ENCODE assay signal across 24 cellular contexts in genomic region chr20:29302979-29303644, GRCh38.
"Had no signal": no experiment of that assay in that cellular context is flagged by ENCODE, and none has a peak within 500 bp of the region (broad histone marks: within the 10 kb centered on the region; RNA-seq: fewer than 3 reads in every experiment).

No MANE protein-coding gene starts in this region.

- ATAC-seq: left lung; lower lobe of right lung; naive thymus-derived CD8-positive, alpha-beta T cell; right cardiac atrium; stimulated activated memory B cell treated with anti-CD40 and anti-IgM and Interleukin-4, amounts not matched to agents 10 μg/mL and 1 μg/mL and 100 μg/mL, for 72 hours; stimulated activated naive CD8-positive, alpha-beta T cell treated with anti-CD3 and anti-CD28 coated beads, Interleukin-15, amount 100 ng/mL, for 72 hours had no signal

- H3K27me3 ChIP-seq: hepatocyte, left lung, neutrophil, ovary, tibial nerve, uterus had no signal

- H3K9me3 ChIP-seq: neutrophil, prostate gland had no signal

- DNase-seq: islet precursor cell; left lung; lower lobe of right lung; mammary epithelial cell; mesenchymal stem cell; naive thymus-derived CD8-positive, alpha-beta T cell; occipital lobe; ovary; retina; right cardiac atrium; stimulated activated CD4-positive, alpha-beta T cell treated with anti-CD3 and anti-CD28 coated beads, Interleukin-1b, Interleukin-23, amount 100 ng/mL, for 48 hours; stimulated activated CD4-positive, alpha-beta T cell treated with anti-CD3 and anti-CD28 coated beads, Interleukin-2, amount 100 ng/mL, for 48 hours; stimulated activated CD4-positive, alpha-beta T cell treated with anti-CD3 and anti-CD28 coated beads, Interleukin-4, amount 100 ng/mL, for 4 hours; stimulated activated CD8-positive, alpha-beta memory T cell treated with anti-CD3 and anti-CD28 coated beads, Interleukin-4, amount 100 ng/mL, for 48 hours; stimulated activated naive CD4-positive, alpha-beta T cell treated with Interleukin-2 at 50 U/mL for 16 hours; stimulated activated naive CD8-positive, alpha-beta T cell treated with anti-CD3 and anti-CD28 coated beads, Interleukin-15, amount 100 ng/mL, for 72 hours; substantia nigra; uterus had no signal

- H3K4me3 ChIP-seq: hepatocyte, left lung, lower lobe of right lung, ovary, prostate gland, smooth muscle cell, tibial nerve, uterus had no signal

- H3K27ac ChIP-seq: hepatocyte, left lung, lower lobe of right lung, neutrophil, ovary, prostate gland, tibial nerve, uterus had no signal

- H3K4me1 ChIP-seq: left lung, lower lobe of right lung, prostate gland, tibial nerve, uterus had no signal

- H3K36me3 ChIP-seq: left lung, lower lobe of right lung, neutrophil, ovary, prostate gland, tibial nerve, uterus had no signal
